18 cellular contexts compared by ENCODE assay signal in the genomic region with DNA sequence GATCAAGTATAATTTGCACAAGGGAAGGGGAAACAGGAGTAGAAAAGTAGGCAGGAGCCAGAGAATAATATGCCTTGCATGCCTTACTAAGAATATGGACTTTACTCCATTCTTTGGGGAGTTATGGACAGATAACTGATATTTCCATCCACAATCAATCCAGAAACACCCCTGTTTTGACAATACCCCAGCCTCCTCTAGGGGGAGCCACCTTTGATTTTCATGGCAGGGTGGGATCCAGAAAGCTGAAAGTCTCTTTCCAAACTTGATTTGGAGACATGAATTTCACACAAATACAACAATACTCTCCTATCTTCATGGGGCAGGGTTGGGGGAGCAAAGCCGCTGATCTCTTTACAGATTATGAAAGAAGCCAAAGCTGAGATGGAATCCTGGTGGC.
A peak's percentile ranks its signal among the peaks of the same experiment; 100 is the strongest.
DNase-seq lines count a peak whose midpoint lies in the region; ATAC-seq, FAIRE-seq and TF ChIP-seq lines count a peak whose summit lies in the region.
"Had no signal": no experiment of that assay in that cellular context is flagged by ENCODE, and none has a peak within 500 bp of the region (broad histone marks: within the 10 kb centered on the region; RNA-seq: fewer than 3 reads in every experiment).

No MANE protein-coding gene starts in this region.

- in situ Hi-C loops in HepG2 (cut with HindIII; ENCODE audit: extremely low pct_ligation_motif_present, low pct_unique_long_range_greater_than_20kb) = no loop called here

- H3K9me3 ChIP-seq in HepG2 (ENCODE audit: low read length) = no peaks in the 10 kb centered on the region
- no peaks in the 10 kb centered on the region for H3K9me3 ChIP-seq in right lobe of liver
- H3K9me3 ChIP-seq in right cardiac atrium (ENCODE audit: control insufficient read depth, low read length) = no peaks in the 10 kb centered on the region
- H3K9me3 ChIP-seq: upper lobe of left lung had no signal

- intact Hi-C loops in HepG2 (cut with micrococcal nuclease; ENCODE audit: unreplicated experiment) = loop anchor here (2.0 kb wide), 1 partner anchor 69 kb away; no protein-coding TSS in a partner anchor
- intact Hi-C loops in right lobe of liver (cut with DNase I) = no loop called here
- intact Hi-C loops in right cardiac atrium (cut with DNase I) = loop anchor here in 1 of 4 donors (10.0 kb wide), 1 partner anchor 65 kb away; no protein-coding TSS in a partner anchor

- TF ChIP-seq EP300 in HepG2 (IDR thresholded peaks at IDR 0.05; ENCODE audit: low read depth in 2 of 2, low read length in 2 of 2) (no peak), HepG2 (CRISPR knock-in tag; IDR thresholded peaks at IDR 0.05; ENCODE audit: borderline replicate concordance) (no peak)

- TF ChIP-seq CTCF in HepG2 (CRISPR knock-in tag; IDR thresholded peaks at IDR 0.05) (peak; percentile 60), right lobe of liver (IDR thresholded peaks at IDR 0.05) (no peak), epithelial cell of proximal tubule (conservative IDR thresholded peaks at IDR 0.05; ENCODE audit: low read depth, low read length) (peak; percentile 28)

- TF ChIP-seq RAD21 in HepG2 (CRISPR knock-in tag; IDR thresholded peaks at IDR 0.05) = no peak

- ATAC-seq in HepG2 = peak; percentile 57; the same call in 2 of the 3 replicates
- no peak for ATAC-seq in right lobe of liver
- no peak for ATAC-seq in right cardiac atrium

- H3K36me3 ChIP-seq in HepG2 (replicated peaks in 1 of 2; ENCODE audit: control insufficient read depth in 1 of 2, insufficient read depth in 2 of 2, low read length in 2 of 2) (no peaks in the 10 kb centered on the region), right lobe of liver (no peaks in the 10 kb centered on the region)
- H3K36me3 ChIP-seq: upper lobe of left lung had no signal

- no peak for TF ChIP-seq POLR2A in HepG2 (IDR thresholded peaks at IDR 0.05; ENCODE audit: insufficient read depth in 1 of 2, low read depth in 2 of 2, low read length in 2 of 2)
- no peak for TF ChIP-seq POLR2A in right lobe of liver (IDR thresholded peaks at IDR 0.05)

- H3K4me2 ChIP-seq in HepG2 (ENCODE audit: low read depth, low read length) = no peak overlapping the region

- H2AFZ ChIP-seq in HepG2 (ENCODE audit: low read length) = no peak overlapping the region
- H2AFZ ChIP-seq: GM23248 had no signal

- H3K79me2 ChIP-seq in HepG2 (ENCODE audit: insufficient read depth, low read length) = no peaks in the 10 kb centered on the region

- no peaks in the 10 kb centered on the region for H3K27me3 ChIP-seq in HepG2 (ENCODE audit: control insufficient read depth in 1 of 2, insufficient read depth in 2 of 2, low read length in 2 of 2)
- no peaks in the 10 kb centered on the region for H3K27me3 ChIP-seq in right lobe of liver
- H3K27me3 ChIP-seq in right cardiac atrium (ENCODE audit: control insufficient read depth, insufficient read depth) = no peaks in the 10 kb centered on the region
- H3K27me3 ChIP-seq: upper lobe of left lung had no signal

- CTCF ChIA-PET in HepG2 (lab: Yijun Ruan, JAX; ENCODE audit: low intra/inter-chr PET ratio, low total read pairs) = interaction anchor here (0.9 to 1.2 kb wide), 2 partner anchors 67 to 133 kb away, joined by 3 to 4 read pairs; no protein-coding TSS in a partner anchor

- DNase-seq in HepG2 (ENCODE audit: low spot score) = peak; percentile 16
- no peak for DNase-seq in right lobe of liver
- DNase-seq in NCI-H69 (lab: John Stamatoyannopoulos, UW) = peak; percentile 9
- no peak for DNase-seq in epithelial cell of proximal tubule (ENCODE audit: low read depth)
- DNase-seq in right cardiac atrium = no peak
- DNase-seq in COLO829 (ENCODE audit: low spot score) = no peak
- DNase-seq in dedifferentiated amniotic fluid mesenchymal stem cell (ENCODE audit: extremely low spot score) = no peak
- no peak for DNase-seq in DMS153 (lab: John Stamatoyannopoulos, UW)
- DNase-seq: activated CD4-positive, alpha-beta memory T cell treated with anti-CD3 and anti-CD28 coated beads for 36 hours; activated gamma-delta T cell; DMS79 treated with DMSO at 0.1 percent for 48 hours; foreskin melanocyte; GM23248; naive B cell; NCI-H1048; NCI-H345; T1000; upper lobe of left lung had no signal

- no peak overlapping the region for H3K4me3 ChIP-seq in HepG2 (replicated peaks in 1 of 3; ENCODE audit: insufficient read depth in 1 of 3, low read depth in 2 of 3, low read length in 3 of 3)
- no peak overlapping the region for H3K4me3 ChIP-seq in right lobe of liver
- H3K4me3 ChIP-seq in epithelial cell of proximal tubule (ENCODE audit: low read depth, low read length) = no peak overlapping the region
- no peak overlapping the region for H3K4me3 ChIP-seq in right cardiac atrium (ENCODE audit: low read length)
- H3K4me3 ChIP-seq: GM23248, upper lobe of left lung had no signal

- no TSS peak for BruUV-seq in HepG2 (replicated peaks; lab: Mats Ljungman, UMichigan)

- POLR2A ChIA-PET in HepG2 (lab: Yijun Ruan, JAX) = no interaction called here

- WGBS in HepG2 (ENCODE audit: low lambda C conversion rate) = 0% methylated on average over 1 of the region's 1 CpG
- WGBS in right lobe of liver (ENCODE audit: insufficient coverage, low coverage, low lambda C conversion rate, missing lambda C conversion rate) = 38% methylated on average over 1 of the region's 1 CpG
- WGBS in right cardiac atrium = 37% methylated on average over 1 of the region's 1 CpG

- H3K27ac ChIP-seq in HepG2 (ENCODE audit: extremely low read length, insufficient read depth, low read length) = no peak overlapping the region
- no peak overlapping the region for H3K27ac ChIP-seq in right lobe of liver
- H3K27ac ChIP-seq in right cardiac atrium (ENCODE audit: low read length) = no peak overlapping the region
- H3K27ac ChIP-seq: GM23248, upper lobe of left lung had no signal

- no peaks in the 10 kb centered on the region for H3K4me1 ChIP-seq in HepG2 (ENCODE audit: insufficient read depth, low read length)
- no peaks in the 10 kb centered on the region for H3K4me1 ChIP-seq in right lobe of liver
- H3K4me1 ChIP-seq in right cardiac atrium (ENCODE audit: control insufficient read depth, insufficient read depth, low read length) = no peaks in the 10 kb centered on the region
- H3K4me1 ChIP-seq: upper lobe of left lung had no signal

- H4K20me1 ChIP-seq in HepG2 (ENCODE audit: insufficient read depth, low read length) = no peaks in the 10 kb centered on the region

- FAIRE-seq in HepG2 (lab: Jason Lieb, UNC) = no peak

- no peak overlapping the region for H3K9ac ChIP-seq in HepG2 (ENCODE audit: insufficient read depth, low read depth, low read length)
- H3K9ac ChIP-seq: GM23248 had no signal

TF ChIP-seq in HepG2, 621 proteins besides CTCF, POLR2A, EP300 and RAD21:
- no peak for TF ChIP-seq HMG20B (CRISPR knock-in tag; conservative IDR thresholded peaks at IDR 0.05)
- TF ChIP-seq ZNF781 (CRISPR knock-in tag; IDR thresholded peaks at IDR 0.05; ENCODE audit: borderline replicate concordance, not compliant biosample characterization) = no peak
- no peak for TF ChIP-seq CHD4 (IDR thresholded peaks at IDR 0.05; ENCODE audit: borderline replicate concordance, low read length)
- no peak for TF ChIP-seq ZNF280B (CRISPR knock-in tag; IDR thresholded peaks at IDR 0.05; ENCODE audit: borderline replicate concordance)
- 0 out of 2 replicates have a peak, but pooled peaks have one; percentile 21 for TF ChIP-seq SMC3 (IDR thresholded peaks at IDR 0.05; ENCODE audit: low read length)
- TF ChIP-seq IKZF5 (CRISPR knock-in tag; IDR thresholded peaks at IDR 0.05) = no peak
- no peak for TF ChIP-seq ZNF253 (CRISPR knock-in tag; IDR thresholded peaks at IDR 0.05; ENCODE audit: borderline replicate concordance)

Comparison
In these comparisons a context has a peak if more than half of its experiments do, and no peak if none do; other contexts are left out.
1. DNase-seq: peak in HepG2 (single experiment) and NCI-H69 (single experiment); none in right lobe of liver (0 of 3), epithelial cell of proximal tubule (single experiment), right cardiac atrium (0 of 3), COLO829 (single experiment), dedifferentiated amniotic fluid mesenchymal stem cell (single experiment) and DMS153 (single experiment).
2. CTCF ChIP-seq: peak in HepG2 (single experiment) and epithelial cell of proximal tubule (single experiment); none in right lobe of liver (0 of 4).